ENCODE assay signal across 8 cellular contexts in the genomic region with DNA sequence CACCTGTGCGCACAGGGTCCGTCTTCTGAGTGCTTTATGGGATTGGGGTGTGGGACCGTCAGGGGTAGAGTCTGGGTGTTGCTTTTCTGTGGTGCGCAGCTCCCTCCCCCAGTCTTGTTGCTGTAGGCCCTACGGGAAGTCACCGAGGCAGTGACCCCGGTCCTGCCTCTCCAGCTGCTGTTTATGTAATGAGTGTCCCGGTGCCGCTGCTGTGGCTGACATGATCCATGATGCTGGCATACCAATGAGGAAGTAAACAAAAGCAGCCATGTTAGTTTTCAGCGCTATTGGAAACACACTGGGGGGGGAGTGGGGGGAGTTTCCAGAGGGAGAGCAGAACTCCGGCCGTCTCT. TPM values are rescaled to one million over a fixed set of nuclear protein-coding genes. Genes with fewer than 3 reads are reported as not detected.
DNase-seq lines count a peak whose midpoint lies in the region; TF ChIP-seq lines count a peak whose summit lies in the region.

No MANE protein-coding gene starts in this region.

- H3K4me1 ChIP-seq in mucosa of stomach (ENCODE audit: control insufficient read depth, insufficient read depth, low read length) (peaks cover 43% of the 10 kb centered on the region), urinary bladder (ENCODE audit: insufficient read depth) (no peaks in the 10 kb centered on the region)

- DNase-seq in NCI-H1417 (lab: John Stamatoyannopoulos, UW) (peak; percentile 28 to 61 (median 53)), NCI-H1417 treated with DMSO at 0.1 percent for 48 hours (lab: John Stamatoyannopoulos, UW) (no peak), NCI-H2227 treated with DMSO at 0.1 percent for 48 hours (lab: John Stamatoyannopoulos, UW) (peak; percentile 12), erythroblast (lab: John Stamatoyannopoulos, UW) (peak; percentile 75 to 86), COR-L47 (lab: John Stamatoyannopoulos, UW) (no peak)
- peak; percentile 50 to 61 for DNase-seq in activated CD4-positive, alpha-beta T cell treated with anti-CD3 and anti-CD28 coated beads, Interleukin-2, amount 50 U/mL, for 48 hours

- H3K27me3 ChIP-seq in mucosa of stomach (ENCODE audit: control insufficient read depth, insufficient read depth, low read length): no peaks in the 10 kb centered on the region

- no peak for TF ChIP-seq POLR2A in erythroblast (IDR thresholded peaks at IDR 0.05; ENCODE audit: low read length)

- peaks cover 6% of the 10 kb centered on the region for H3K36me3 ChIP-seq in mucosa of stomach (ENCODE audit: control insufficient read depth, insufficient read depth, low read length)
- H3K36me3 ChIP-seq in urinary bladder (ENCODE audit: insufficient read depth): no peaks in the 10 kb centered on the region

- H3K9me3 ChIP-seq in mucosa of stomach (ENCODE audit: control insufficient read depth, low read length): no peaks in the 10 kb centered on the region

- peak overlapping the region; percentile 98 for H3K4me3 ChIP-seq in mucosa of stomach (ENCODE audit: low read length)
- H3K4me3 ChIP-seq in urinary bladder (ENCODE audit: low read depth, low read length): peak overlapping the region; percentile 89

- peak overlapping the region; percentile 98 for H3K27ac ChIP-seq in urinary bladder (ENCODE audit: low read depth)

- H3K9ac ChIP-seq in mucosa of stomach (ENCODE audit: low read length): peak overlapping the region; percentile 99

- under 1% methylated on average over 12 of the region's 12 CpGs for WGBS in urinary bladder

RNA-seq across cellular contexts. Expression of gene TRIM8, which starts 1.1 kb away (rescaled TPM):
- total RNA-seq in urinary bladder: 35.5 TPM
- 116 TPM for polyA plus RNA-seq in urinary bladder

Comparison
In these comparisons a context has a peak if more than half of its experiments do, and no peak if none do; other contexts are left out.
1. DNase-seq: peak in NCI-H1417 (3 of 3), NCI-H2227 treated with DMSO at 0.1 percent for 48 hours (single experiment), activated CD4-positive, alpha-beta T cell treated with anti-CD3 and anti-CD28 coated beads, Interleukin-2, amount 50 U/mL, for 48 hours (2 of 2) and erythroblast (2 of 2); none in NCI-H1417 treated with DMSO at 0.1 percent for 48 hours (single experiment) and COR-L47 (single experiment).